Comparison of ENCODE assay signal across 8 cellular contexts in genomic region chr1:59814901-59815825, GRCh38. TPM values are rescaled to one million over a fixed set of nuclear protein-coding genes. Genes with fewer than 3 reads are reported as not detected.
A peak's percentile ranks its signal among the peaks of the same experiment; 100 is the strongest.
DNase-seq lines count a peak whose midpoint lies in the region; ATAC-seq, FAIRE-seq and TF ChIP-seq lines count a peak whose summit lies in the region.

Gene HOOK1 (plus strand): TSS chr1:59814949. CDS start chr1:59815118, 169 bp downstream.

- peak within 1 kb of the TSS; percentile 91 for H3K4me3 ChIP-seq in GM08714 (ENCODE audit: low read length)
- H3K4me3 ChIP-seq in bronchial epithelial cell (ENCODE audit: low read depth, low read length): peak within 1 kb of the TSS; percentile 92
- H3K4me3 ChIP-seq in mesenchymal stem cell (ENCODE audit: insufficient read depth in 1 of 2, low read depth in 1 of 2, low read length in 2 of 2): peak within 1 kb of the TSS; percentile 34 to 91
- peak within 1 kb of the TSS; percentile 18 to 61 (median 56) for H3K4me3 ChIP-seq in upper lobe of left lung

- no peak within 1 kb of the TSS for H3K14ac ChIP-seq in mesenchymal stem cell (ENCODE audit: low read length in 2 of 2)

- H4K8ac ChIP-seq in mesenchymal stem cell (ENCODE audit: low read length): no peak within 1 kb of the TSS

- H3K4ac ChIP-seq in mesenchymal stem cell (ENCODE audit: low read depth in 1 of 2, low read length in 2 of 2): no peak within 1 kb of the TSS

- no peak within 1 kb of the TSS for H2BK15ac ChIP-seq in mesenchymal stem cell (ENCODE audit: low read depth, poor library complexity, severe bottlenecking)

- peak within 1 kb of the TSS; percentile 35 for H2AK5ac ChIP-seq in mesenchymal stem cell (ENCODE audit: low read length, severe bottlenecking)

- 8% methylated on average over 45 of the region's 71 CpGs for WGBS in mesenchymal stem cell
- WGBS in upper lobe of left lung, 2 donors: 10 to 18% methylated on average over 23 to 68 of the region's 71 CpGs

- ATAC-seq in GM21529 (IDR thresholded peaks at IDR 0.05; ENCODE audit: unreplicated experiment): peak; percentile 29
- peak; percentile 48 to 68 for ATAC-seq in upper lobe of left lung (ENCODE audit: low FRiP score in 2 of 2)

- DNase-seq in NCI-H2171 (lab: John Stamatoyannopoulos, UW): peak; percentile 3
- no peak for DNase-seq in bronchial epithelial cell (ENCODE audit: low read depth)
- DNase-seq in mesenchymal stem cell: no peak
- DNase-seq in upper lobe of left lung: peak in 1 of 2 donors; percentile 23
- DNase-seq in SK-N-DZ (ENCODE audit: low spot score): no peak
- DNase-seq in stimulated activated CD4-positive, alpha-beta T cell treated with anti-CD3 and anti-CD28 coated beads, Interleukin-1b, Interleukin-23, amount 100 ng/mL, for 48 hours: no peak

- H3K9ac ChIP-seq in mesenchymal stem cell (ENCODE audit: low read length): no peak within 1 kb of the TSS

- no peak within 1 kb of the TSS for H4K91ac ChIP-seq in mesenchymal stem cell (ENCODE audit: low read length)

- H3K27me3 ChIP-seq in bronchial epithelial cell (ENCODE audit: control insufficient read depth, insufficient read depth, low read length): no peaks in the 10 kb centered on the region
- H3K27me3 ChIP-seq in mesenchymal stem cell (ENCODE audit: control insufficient read depth in 1 of 2, insufficient read depth in 1 of 2, low read length in 2 of 2): peaks cover 0 to 47% of the 10 kb centered on the region in 2 experiments
- peaks cover 0 to 15% (median 7%) of the 10 kb centered on the region in 4 donors for H3K27me3 ChIP-seq in upper lobe of left lung

- H3K9me3 ChIP-seq in mesenchymal stem cell (ENCODE audit: control insufficient read depth, low read length) (no peaks in the 10 kb centered on the region), upper lobe of left lung (no peaks in the 10 kb centered on the region)

- no peak for TF ChIP-seq CTCF in bronchial epithelial cell (IDR thresholded peaks at IDR 0.05; ENCODE audit: insufficient read depth, low read length, severe bottlenecking)
- no peak for TF ChIP-seq CTCF in upper lobe of left lung (IDR thresholded peaks at IDR 0.05)

- H3K18ac ChIP-seq in mesenchymal stem cell (ENCODE audit: low read depth in 1 of 2, low read length in 2 of 2): no peak within 1 kb of the TSS

- no peak within 1 kb of the TSS for H3K27ac ChIP-seq in mesenchymal stem cell (ENCODE audit: low read length, poor library complexity, severe bottlenecking)
- H3K27ac ChIP-seq in upper lobe of left lung: peak within 1 kb of the TSS; percentile 58 to 79 (median 76)

- peak within 1 kb of the TSS; percentile 96 for H3K4me2 ChIP-seq in mesenchymal stem cell (ENCODE audit: low read length, poor library complexity, severe bottlenecking)

- peak within 1 kb of the TSS in 1 of 2 experiments; percentile 63 for H3K23ac ChIP-seq in mesenchymal stem cell (ENCODE audit: low read length in 2 of 2)

- H2AFZ ChIP-seq in mesenchymal stem cell (ENCODE audit: low read depth, low read length): peak within 1 kb of the TSS; percentile 61

- H3K4me1 ChIP-seq in mesenchymal stem cell (ENCODE audit: control insufficient read depth, insufficient read depth, low read depth, low read length) (peaks cover 14% of the 10 kb centered on the region), upper lobe of left lung (peaks cover 2 to 17% (median 10%) of the 10 kb centered on the region in 4 donors)

- H2BK120ac ChIP-seq in mesenchymal stem cell (ENCODE audit: low read depth, low read length): no peak within 1 kb of the TSS

- no peak for FAIRE-seq in bronchial epithelial cell (lab: Jason Lieb, UNC)

- H2BK12ac ChIP-seq in mesenchymal stem cell (ENCODE audit: low read length in 2 of 2): no peak within 1 kb of the TSS

- H3K36me3 ChIP-seq in bronchial epithelial cell (ENCODE audit: control insufficient read depth, insufficient read depth, low read length): no peaks in the 10 kb centered on the region
- no peaks in the 10 kb centered on the region for H3K36me3 ChIP-seq in mesenchymal stem cell (ENCODE audit: control insufficient read depth in 1 of 2, insufficient read depth in 2 of 2, low read depth in 1 of 2, low read length in 2 of 2)
- H3K36me3 ChIP-seq in upper lobe of left lung: no peaks in the 10 kb centered on the region

- H3K79me1 ChIP-seq in mesenchymal stem cell (replicated peaks; ENCODE audit: low read length, poor library complexity, severe bottlenecking): peaks cover 7% of the 10 kb centered on the region

- peak in 2 of 4 donors; percentile 44 to 66 for TF ChIP-seq POLR2A in upper lobe of left lung (IDR thresholded peaks at IDR 0.05)

- TF ChIP-seq EP300 in upper lobe of left lung (IDR thresholded peaks at IDR 0.05): no peak

- H2BK5ac ChIP-seq in mesenchymal stem cell (ENCODE audit: low read depth, low read length, poor library complexity, severe bottlenecking): no peak within 1 kb of the TSS

RNA-seq across cellular contexts. Expression of gene HOOK1, which starts in this region (rescaled TPM):
- 10.3 and 14.6 TPM in 2 replicates for total RNA-seq in bronchial epithelial cell
- polyA plus RNA-seq in mesenchymal stem cell (2013, experiment 1 of 2): not detected
- not detected for polyA plus RNA-seq in mesenchymal stem cell (2013, experiment 2 of 2)
- 10 to 100 TPM in 4 of 6 donors, 1 to 10 TPM in 2; 5.3 to 27.6 (median 11.1) TPM for total RNA-seq in upper lobe of left lung
- polyA plus RNA-seq in SK-N-DZ (2014; cell fraction: cytosol; rRNA removed): 4.1 and 5.2 TPM in 2 replicates
- polyA plus RNA-seq in SK-N-DZ (2014; cell fraction: nucleus; rRNA removed): 9.4 and 10.3 TPM in 2 replicates
